1 cellular context compared by ENCODE assay signal in the genomic region with DNA sequence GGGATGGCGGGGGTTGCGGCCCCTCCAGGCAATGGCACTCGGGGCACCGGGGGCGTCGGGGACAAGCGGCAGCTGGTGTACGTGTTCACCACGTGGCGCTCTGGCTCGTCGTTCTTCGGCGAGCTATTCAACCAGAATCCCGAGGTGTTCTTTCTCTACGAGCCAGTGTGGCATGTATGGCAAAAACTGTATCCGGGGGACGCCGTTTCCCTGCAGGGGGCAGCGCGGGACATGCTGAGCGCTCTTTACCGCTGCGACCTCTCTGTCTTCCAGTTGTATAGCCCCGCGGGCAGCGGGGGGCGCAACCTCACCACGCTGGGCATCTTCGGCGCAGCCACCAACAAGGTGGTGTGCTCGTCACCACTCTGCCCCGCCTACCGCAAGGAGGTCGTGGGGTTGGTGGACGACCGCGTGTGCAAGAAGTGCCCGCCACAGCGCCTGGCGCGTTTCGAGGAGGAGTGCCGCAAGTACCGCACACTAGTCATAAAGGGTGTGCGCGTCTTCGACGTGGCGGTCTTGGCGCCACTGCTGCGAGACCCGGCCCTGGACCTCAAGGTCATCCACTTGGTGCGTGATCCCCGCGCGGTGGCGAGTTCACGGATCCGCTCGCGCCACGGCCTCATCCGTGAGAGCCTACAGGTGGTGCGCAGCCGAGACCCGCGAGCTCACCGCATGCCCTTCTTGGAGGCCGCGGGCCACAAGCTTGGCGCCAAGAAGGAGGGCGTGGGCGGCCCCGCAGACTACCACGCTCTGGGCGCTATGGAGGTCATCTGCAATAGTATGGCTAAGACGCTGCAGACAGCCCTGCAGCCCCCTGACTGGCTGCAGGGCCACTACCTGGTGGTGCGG.
TF ChIP-seq lines count a peak whose summit lies in the region.

No MANE protein-coding gene starts in this region.

TF ChIP-seq in K562, 482 proteins besides CTCF, POLR2A, EP300 and RAD21 (continued from another document and continues in another):
- TF ChIP-seq NFIC (IDR thresholded peaks at IDR 0.05) (peak; percentile 35; the same call in 1 of the 2 replicates), ASH1L (IDR thresholded peaks at IDR 0.05; ENCODE audit: borderline replicate concordance, low read depth, partially characterized antibody) (no peak), TRIM24 (IDR thresholded peaks at IDR 0.05) (0 out of 4 replicates have a peak, but pooled peaks of 1 of the 2 experiments have one; percentile 21), WHSC1 (IDR thresholded peaks at IDR 0.05; ENCODE audit: low read length) (peak; percentile 78), ARID4B (CRISPR knock-in tag; IDR thresholded peaks at IDR 0.05) (no peak), PCBP1 (IDR thresholded peaks at IDR 0.05; ENCODE audit: low read depth, low read length, poor library complexity, severe bottlenecking) (no peak), OTX1 (CRISPR knock-in tag; IDR thresholded peaks at IDR 0.05) (no peak), POLR2G (IDR thresholded peaks at IDR 0.05; ENCODE audit: low read depth, low read length) (peak; percentile 63), DDX20 (tag; IDR thresholded peaks at IDR 0.05; ENCODE audit: low read depth) (no peak), FOXM1 (IDR thresholded peaks at IDR 0.05; ENCODE audit: low read depth) (no peak), FOXM1 (CRISPR knock-in tag; IDR thresholded peaks at IDR 0.05; ENCODE audit: low read depth) (peak; percentile 23; the same call in 1 of the 2 replicates), NFIX (CRISPR knock-in tag; IDR thresholded peaks at IDR 0.05; ENCODE audit: low read depth) (no peak), IRF1 (CRISPR knock-in tag; IDR thresholded peaks at IDR 0.05; ENCODE audit: borderline replicate concordance) (no peak), MAX (CRISPR knock-in tag; IDR thresholded peaks at IDR 0.05) (peak; percentile 75), TRIM28 (IDR thresholded peaks at IDR 0.05) (no peak), GABPB1 (CRISPR knock-in tag; IDR thresholded peaks at IDR 0.05) (peak; percentile 51; the same call in 1 of the 2 replicates), CLOCK (CRISPR knock-in tag; IDR thresholded peaks at IDR 0.05; ENCODE audit: borderline replicate concordance) (no peak), ZNF76 (CRISPR knock-in tag; IDR thresholded peaks at IDR 0.05; ENCODE audit: borderline replicate concordance) (no peak), RAD51 (IDR thresholded peaks at IDR 0.05; ENCODE audit: borderline replicate concordance, low read depth) (no peak), BCOR (IDR thresholded peaks at IDR 0.05) (0 out of 2 replicates have a peak, but pooled peaks have one; percentile 7), UBTF (IDR thresholded peaks at IDR 0.05; ENCODE audit: borderline replicate concordance in 1 of 2, low read depth in 2 of 2, low read length in 2 of 2) (no peak), ZNF253 (CRISPR knock-in tag; conservative IDR thresholded peaks at IDR 0.05) (no peak), CEBPG (CRISPR knock-in tag; IDR thresholded peaks at IDR 0.05) (no peak), CEBPG (tag; conservative IDR thresholded peaks at IDR 0.05 in 1 of 2, IDR thresholded peaks at IDR 0.05 in 1 of 2) (no peak), SREBF2 (CRISPR knock-in tag; IDR thresholded peaks at IDR 0.05) (no peak), CC2D1A (IDR thresholded peaks at IDR 0.05) (peak; percentile 62; the same call in 1 of the 2 replicates), MED1 (CRISPR knock-in tag; IDR thresholded peaks at IDR 0.05; ENCODE audit: borderline replicate concordance) (no peak), ETV5 (CRISPR knock-in tag; IDR thresholded peaks at IDR 0.05; ENCODE audit: low read depth) (0 out of 2 replicates have a peak, but pooled peaks have one; percentile 45), SIN3B (IDR thresholded peaks at IDR 0.05; ENCODE audit: low read depth) (peak; percentile 14; the same call in 1 of the 2 replicates), ZFP91 (CRISPR knock-in tag; IDR thresholded peaks at IDR 0.05) (0 out of 2 replicates have a peak, but pooled peaks have one; percentile 27)
- TF ChIP-seq, protein P1, sequence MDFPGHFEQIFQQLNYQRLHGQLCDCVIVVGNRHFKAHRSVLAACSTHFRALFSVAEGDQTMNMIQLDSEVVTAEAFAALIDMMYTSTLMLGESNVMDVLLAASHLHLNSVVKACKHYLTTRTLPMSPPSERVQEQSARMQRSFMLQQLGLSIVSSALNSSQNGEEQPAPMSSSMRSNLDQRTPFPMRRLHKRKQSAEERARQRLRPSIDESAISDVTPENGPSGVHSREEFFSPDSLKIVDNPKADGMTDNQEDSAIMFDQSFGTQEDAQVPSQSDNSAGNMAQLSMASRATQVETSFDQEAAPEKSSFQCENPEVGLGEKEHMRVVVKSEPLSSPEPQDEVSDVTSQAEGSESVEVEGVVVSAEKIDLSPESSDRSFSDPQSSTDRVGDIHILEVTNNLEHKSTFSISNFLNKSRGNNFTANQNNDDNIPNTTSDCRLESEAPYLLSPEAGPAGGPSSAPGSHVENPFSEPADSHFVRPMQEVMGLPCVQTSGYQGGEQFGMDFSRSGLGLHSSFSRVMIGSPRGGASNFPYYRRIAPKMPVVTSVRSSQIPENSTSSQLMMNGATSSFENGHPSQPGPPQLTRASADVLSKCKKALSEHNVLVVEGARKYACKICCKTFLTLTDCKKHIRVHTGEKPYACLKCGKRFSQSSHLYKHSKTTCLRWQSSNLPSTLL (IDR thresholded peaks at IDR 0.05): no peak
- TF ChIP-seq, protein P2, sequence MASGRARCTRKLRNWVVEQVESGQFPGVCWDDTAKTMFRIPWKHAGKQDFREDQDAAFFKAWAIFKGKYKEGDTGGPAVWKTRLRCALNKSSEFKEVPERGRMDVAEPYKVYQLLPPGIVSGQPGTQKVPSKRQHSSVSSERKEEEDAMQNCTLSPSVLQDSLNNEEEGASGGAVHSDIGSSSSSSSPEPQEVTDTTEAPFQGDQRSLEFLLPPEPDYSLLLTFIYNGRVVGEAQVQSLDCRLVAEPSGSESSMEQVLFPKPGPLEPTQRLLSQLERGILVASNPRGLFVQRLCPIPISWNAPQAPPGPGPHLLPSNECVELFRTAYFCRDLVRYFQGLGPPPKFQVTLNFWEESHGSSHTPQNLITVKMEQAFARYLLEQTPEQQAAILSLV (tag; IDR thresholded peaks at IDR 0.05): no peak
- TF ChIP-seq, protein P3, sequence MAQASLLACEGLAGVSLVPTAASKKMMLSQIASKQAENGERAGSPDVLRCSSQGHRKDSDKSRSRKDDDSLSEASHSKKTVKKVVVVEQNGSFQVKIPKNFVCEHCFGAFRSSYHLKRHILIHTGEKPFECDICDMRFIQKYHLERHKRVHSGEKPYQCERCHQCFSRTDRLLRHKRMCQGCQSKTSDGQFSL (CRISPR knock-in tag; IDR thresholded peaks at IDR 0.05): peak; percentile 57
- TF ChIP-seq, protein P3 (tag; IDR thresholded peaks at IDR 0.05): no peak
- TF ChIP-seq, protein P4, sequence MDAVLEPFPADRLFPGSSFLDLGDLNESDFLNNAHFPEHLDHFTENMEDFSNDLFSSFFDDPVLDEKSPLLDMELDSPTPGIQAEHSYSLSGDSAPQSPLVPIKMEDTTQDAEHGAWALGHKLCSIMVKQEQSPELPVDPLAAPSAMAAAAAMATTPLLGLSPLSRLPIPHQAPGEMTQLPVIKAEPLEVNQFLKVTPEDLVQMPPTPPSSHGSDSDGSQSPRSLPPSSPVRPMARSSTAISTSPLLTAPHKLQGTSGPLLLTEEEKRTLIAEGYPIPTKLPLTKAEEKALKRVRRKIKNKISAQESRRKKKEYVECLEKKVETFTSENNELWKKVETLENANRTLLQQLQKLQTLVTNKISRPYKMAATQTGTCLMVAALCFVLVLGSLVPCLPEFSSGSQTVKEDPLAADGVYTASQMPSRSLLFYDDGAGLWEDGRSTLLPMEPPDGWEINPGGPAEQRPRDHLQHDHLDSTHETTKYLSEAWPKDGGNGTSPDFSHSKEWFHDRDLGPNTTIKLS (IDR thresholded peaks at IDR 0.05; ENCODE audit: borderline replicate concordance, low read depth): no peak
- TF ChIP-seq, protein P5, sequence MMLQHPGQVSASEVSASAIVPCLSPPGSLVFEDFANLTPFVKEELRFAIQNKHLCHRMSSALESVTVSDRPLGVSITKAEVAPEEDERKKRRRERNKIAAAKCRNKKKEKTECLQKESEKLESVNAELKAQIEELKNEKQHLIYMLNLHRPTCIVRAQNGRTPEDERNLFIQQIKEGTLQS (IDR thresholded peaks at IDR 0.05): peak; percentile 83
- TF ChIP-seq, protein P5 (CRISPR knock-in tag; conservative IDR thresholded peaks at IDR 0.05): no peak
